Comparison of ENCODE assay signal across 9 cellular contexts in the genomic region with DNA sequence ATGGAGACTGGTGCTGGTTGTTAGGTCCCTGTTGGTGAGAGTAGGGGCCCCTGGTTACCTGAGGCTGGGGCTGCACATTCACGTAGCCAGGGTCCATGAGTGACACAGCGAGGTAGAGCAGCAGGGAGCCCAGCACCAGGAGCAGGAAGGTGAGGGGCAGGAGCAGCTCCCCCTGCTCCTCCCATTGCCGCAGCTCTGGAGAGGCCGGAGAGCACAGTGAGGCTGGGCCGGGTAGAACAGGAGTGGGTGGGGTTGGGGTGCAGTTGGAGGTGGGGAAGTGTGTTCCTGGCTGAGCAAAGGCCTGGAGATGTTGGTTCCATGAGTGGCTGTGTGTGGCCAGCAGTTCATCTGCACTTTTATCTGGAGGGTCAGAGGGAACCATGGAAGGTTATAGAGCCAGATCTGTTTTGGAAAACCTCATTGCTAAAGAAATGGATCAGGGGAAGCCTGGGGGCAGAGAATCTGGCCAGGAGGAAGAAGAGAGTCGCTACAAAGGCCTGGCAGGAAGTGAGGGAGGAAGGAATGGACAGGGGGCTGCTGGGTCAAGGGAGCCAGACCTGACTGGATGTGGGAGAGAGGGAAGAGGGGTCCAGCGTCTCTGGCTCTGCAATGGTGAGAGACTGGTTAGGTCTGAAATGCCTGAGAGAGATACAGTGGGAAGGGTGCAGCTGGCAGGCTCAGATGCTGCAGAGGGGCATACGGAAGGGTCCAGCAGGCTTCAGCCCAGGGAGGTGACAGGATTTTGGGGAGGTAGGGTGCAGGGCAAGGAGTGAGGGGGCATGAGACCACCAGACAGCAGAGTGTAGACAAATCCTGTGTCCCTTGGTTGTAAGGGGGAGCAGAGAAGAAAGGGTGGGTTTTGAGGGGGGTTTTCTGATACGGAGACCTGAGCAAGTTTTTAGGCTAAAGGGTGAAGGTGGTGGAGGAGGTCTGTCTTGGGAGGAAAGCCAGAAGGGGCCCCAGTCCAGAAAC. TPM values are rescaled to one million over a fixed set of nuclear protein-coding genes. Genes with fewer than 3 reads are reported as not detected.
A peak's percentile ranks its signal among the peaks of the same experiment; 100 is the strongest.
DNase-seq lines count a peak whose midpoint lies in the region; ATAC-seq and TF ChIP-seq lines count a peak whose summit lies in the region.
"Had no signal": no experiment of that assay in that cellular context is flagged by ENCODE, and none has a peak within 500 bp of the region (broad histone marks: within the 10 kb centered on the region; RNA-seq: fewer than 3 reads in every experiment).

No MANE protein-coding gene starts in this region.

- no peaks in the 10 kb centered on the region for H3K9me2 ChIP-seq in OCI-LY1 (ENCODE audit: low read depth, low read length)

- H3K9ac ChIP-seq in OCI-LY1 (ENCODE audit: low read length), result peak overlapping the region; percentile 96

- H3K4me1 ChIP-seq in OCI-LY1 (ENCODE audit: insufficient read depth, low read length, severe bottlenecking) (peaks cover 35% of the 10 kb centered on the region), prostate gland (replicated peaks) (no peaks in the 10 kb centered on the region)
- peaks cover 15% of the 10 kb centered on the region for H3K4me1 ChIP-seq in effector memory CD4-positive, alpha-beta T cell (ENCODE audit: control insufficient read depth, insufficient read depth, low read length, poor library complexity, severe bottlenecking)

- TF ChIP-seq CTCF in OCI-LY1 (IDR thresholded peaks at IDR 0.05; ENCODE audit: low read length), result no peak
- no peak for TF ChIP-seq CTCF in prostate gland (IDR thresholded peaks at IDR 0.05)
- TF ChIP-seq CTCF in dorsolateral prefrontal cortex (IDR thresholded peaks at IDR 0.05 in 54 of 56, conservative IDR thresholded peaks at IDR 0.05 in 2 of 56; ENCODE audit: low read depth in 1 of 56, partially characterized antibody in 56 of 56), result no peak

- no peaks in the 10 kb centered on the region for H3K9me3 ChIP-seq in OCI-LY1 (ENCODE audit: low read length)
- no peaks in the 10 kb centered on the region for H3K9me3 ChIP-seq in effector memory CD4-positive, alpha-beta T cell (ENCODE audit: control insufficient read depth, low read length)
- H3K9me3 ChIP-seq in prostate gland, result no peaks in the 10 kb centered on the region
- H3K9me3 ChIP-seq: MG63 had no signal

- WGBS in prostate gland, result 56% methylated on average over 9 of the region's 9 CpGs

- no peak for TF ChIP-seq POLR2A in prostate gland (IDR thresholded peaks at IDR 0.05)

- H3K27ac ChIP-seq in OCI-LY1 (ENCODE audit: low read depth, low read length, poor library complexity, severe bottlenecking) (peak overlapping the region; percentile 22), prostate gland (peak overlapping the region; percentile 76 to 81), dorsolateral prefrontal cortex (peak overlapping the region in 12 of 59 donors; percentile 9 to 90 (median 62))
- no peak overlapping the region for H3K27ac ChIP-seq in effector memory CD4-positive, alpha-beta T cell (ENCODE audit: insufficient read depth, low read length, poor library complexity, severe bottlenecking)

- no peak overlapping the region for H2AFZ ChIP-seq in OCI-LY1 (ENCODE audit: low read length)

- H3K4me2 ChIP-seq in OCI-LY1 (ENCODE audit: low read length), result peak overlapping the region; percentile 88

- no peak for DNase-seq in effector memory CD4-positive, alpha-beta T cell
- no peak for DNase-seq in prostate gland (ENCODE audit: low spot score)
- no peak for DNase-seq in dorsolateral prefrontal cortex
- no peak for DNase-seq in nucleus accumbens (lab: John Stamatoyannopoulos, UW)
- no peak for DNase-seq in effector CD4-positive, alpha-beta T cell
- DNase-seq: MG63 had no signal

- H3K36me3 ChIP-seq in OCI-LY1 (ENCODE audit: insufficient read depth, low read length), result peaks cover 29% of the 10 kb centered on the region; the same call in 1 of the 2 replicates
- H3K36me3 ChIP-seq in effector memory CD4-positive, alpha-beta T cell (ENCODE audit: control insufficient read depth, insufficient read depth, low read length), result peaks cover 15% of the 10 kb centered on the region
- no peaks in the 10 kb centered on the region for H3K36me3 ChIP-seq in prostate gland
- H3K36me3 ChIP-seq: MG63 had no signal

- no peak for ATAC-seq in GM21515 (IDR thresholded peaks at IDR 0.05; ENCODE audit: unreplicated experiment)

- no peaks in the 10 kb centered on the region for H3K79me2 ChIP-seq in OCI-LY1 (ENCODE audit: insufficient read depth, low read length)

- intact Hi-C loops in prostate gland (cut with DNase I) (no loop called here), dorsolateral prefrontal cortex (cut with DNase I) (no loop called here)

- H3K27me3 ChIP-seq in OCI-LY1 (ENCODE audit: insufficient read depth, low read length) (no peaks in the 10 kb centered on the region), prostate gland (replicated peaks; ENCODE audit: insufficient read depth) (no peaks in the 10 kb centered on the region), dorsolateral prefrontal cortex (no peaks in the 10 kb centered on the region)
- H3K27me3 ChIP-seq in effector memory CD4-positive, alpha-beta T cell (replicated peaks; ENCODE audit: control insufficient read depth, insufficient read depth, low read length, poor library complexity, severe bottlenecking), result no peaks in the 10 kb centered on the region
- H3K27me3 ChIP-seq: MG63 had no signal

- H4K20me1 ChIP-seq in OCI-LY1 (ENCODE audit: insufficient read depth, low read length), result no peaks in the 10 kb centered on the region

- H3K4me3 ChIP-seq in GM08714 (ENCODE audit: low read length), result peak overlapping the region; percentile 84; the same call in 1 of the 2 replicates
- H3K4me3 ChIP-seq in OCI-LY1 (ENCODE audit: low read depth, low read length, poor library complexity, severe bottlenecking), result peak overlapping the region; percentile 84
- H3K4me3 ChIP-seq in effector memory CD4-positive, alpha-beta T cell (ENCODE audit: insufficient read depth, low read depth, low read length, poor library complexity, severe bottlenecking), result peak overlapping the region; percentile 81
- no peak overlapping the region for H3K4me3 ChIP-seq in prostate gland
- no peak overlapping the region for H3K4me3 ChIP-seq in dorsolateral prefrontal cortex

- H3F3A ChIP-seq in OCI-LY1 (ENCODE audit: insufficient read depth, low read length), result 0 out of 2 replicates have a peak, but pooled peaks cover 4% of the 10 kb centered on the region

RNA-seq across cellular contexts. Expression of gene ZDHHC12, which starts 1.3 kb away (rescaled TPM):
- 100 to 1,000 TPM in 1 of 2 donors, 10 to 100 TPM in 1; 66.2 to 123 TPM for total RNA-seq in prostate gland
- total RNA-seq in dorsolateral prefrontal cortex, result 1 to 10 TPM; 1.9 to 8.9 (median 4.8) TPM

RNA-seq across cellular contexts. Expression of gene PKN3, which starts 20.4 kb away (rescaled TPM):
- 1 to 10 TPM; 4.4 to 6.1 TPM for total RNA-seq in prostate gland
- 1 to 10 TPM; 1.0 to 8.5 (median 3.1) TPM for total RNA-seq in dorsolateral prefrontal cortex

RNA-seq across cellular contexts. Expression of gene SET, which starts 33.6 kb away (rescaled TPM):
- total RNA-seq in prostate gland, result 100 to 1,000 TPM; 138 to 150 TPM
- total RNA-seq in dorsolateral prefrontal cortex, result 100 to 1,000 TPM; 147 to 261 (median 187) TPM

RNA-seq across cellular contexts. Expression of gene ZER1, which starts 49.1 kb away (rescaled TPM):
- 100 to 1,000 TPM in 1 of 2 donors, 10 to 100 TPM in 1; 86.6 to 122 TPM for total RNA-seq in prostate gland
- 100 to 1,000 TPM in 117 of 120 experiments, 10 to 100 TPM in 3; 87.6 to 198 (median 135) TPM for total RNA-seq in dorsolateral prefrontal cortex

Comparison
In these comparisons a context has a peak if more than half of its experiments do, and no peak if none do; other contexts are left out.
1. H3K4me3 ChIP-seq: peak in GM08714 (single experiment), OCI-LY1 (single experiment) and effector memory CD4-positive, alpha-beta T cell (single experiment); none in prostate gland (0 of 2) and dorsolateral prefrontal cortex (0 of 59).
2. RNA of gene ZDHHC12, which starts 1.3 kb away (total RNA-seq): 66.2 to 123 TPM in prostate gland; 1.9 to 8.9 TPM in dorsolateral prefrontal cortex; every median in the first group is over 4 times any median in the second.